11 cellular contexts compared by ENCODE assay signal in genomic region chr10:44911951-44912350, GRCh38. TPM values are rescaled to one million over a fixed set of nuclear protein-coding genes. Genes with fewer than 3 reads are reported as not detected.
"Had no signal": no experiment of that assay in that cellular context is flagged by ENCODE, and none has a peak within 500 bp of the region (broad histone marks: within the 10 kb centered on the region; RNA-seq: fewer than 3 reads in every experiment).

No MANE protein-coding gene starts in this region.

- H3K27ac ChIP-seq: parathyroid adenoma, skin epidermis, vagina had no signal

- H3K9ac ChIP-seq: parathyroid adenoma had no signal

- H3K36me3 ChIP-seq: vagina had no signal

- DNase-seq: activated B cell treated with CpG ODN at 0.5 μM for 24 hours; activated CD4-positive, alpha-beta T cell treated with anti-CD3 and anti-CD28 coated beads, Interleukin-2, amount 10 ng/mL, durations not matched to agents 7 days and 5 days; activated CD8-positive, alpha-beta memory T cell treated with anti-CD3 and anti-CD28 coated beads for 24 hours; hypothalamus; mammary epithelial cell; stimulated activated CD4-positive, alpha-beta T cell treated with anti-CD3 and anti-CD28 coated beads, Interleukin-4, amount 100 ng/mL, for 4 hours; T1000 had no signal

- H3K9me3 ChIP-seq: vagina had no signal

- ATAC-seq: esophagus mucosa had no signal

- H3K27me3 ChIP-seq: vagina had no signal

- H3K79me2 ChIP-seq: parathyroid adenoma had no signal

- H3K4me1 ChIP-seq: parathyroid adenoma, vagina had no signal

- H3K4me3 ChIP-seq: skin epidermis, vagina had no signal

RNA-seq across cellular contexts. Expression of gene TMEM72, which starts 0.8 kb away (rescaled TPM):
- polyA plus RNA-seq: mammary epithelial cell had no signal
